10 cellular contexts compared by ENCODE assay signal in the genomic region with DNA sequence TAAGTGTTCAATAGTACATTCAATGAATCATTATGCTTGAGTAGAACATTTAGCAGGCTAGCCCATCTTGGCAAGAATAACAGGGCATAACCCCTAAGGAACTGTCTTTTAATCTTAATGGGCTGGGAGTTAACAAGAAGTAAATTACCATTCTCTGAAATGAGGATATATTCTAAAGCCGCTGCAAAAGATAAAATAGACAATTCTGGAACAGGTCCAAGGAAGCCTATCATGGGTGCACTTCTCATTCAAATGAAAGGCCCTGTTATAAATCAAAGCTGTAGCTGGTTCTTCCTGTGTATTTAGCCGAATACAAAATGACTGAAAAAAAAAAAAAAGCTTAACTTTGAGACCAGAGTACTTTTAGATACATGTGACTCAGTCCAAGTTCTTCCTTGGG.
"Had no signal": no experiment of that assay in that cellular context is flagged by ENCODE, and none has a peak within 500 bp of the region (broad histone marks: within the 10 kb centered on the region; RNA-seq: fewer than 3 reads in every experiment).

No MANE protein-coding gene starts in this region.

- DNase-seq: activated CD8-positive, alpha-beta memory T cell treated with anti-CD3 and anti-CD28 coated beads, Interleukin-2, amount 50 U/mL, for 48 hours; activated CD8-positive, alpha-beta T cell treated with anti-CD3 and anti-CD28 coated beads for 36 hours; activated naive CD4-positive, alpha-beta T cell; caudate nucleus; effector memory CD8-positive, alpha-beta T cell; hippocampal formation; stimulated activated CD4-positive, alpha-beta T cell treated with anti-CD3 and anti-CD28 coated beads, Interleukin-15, amount 100 ng/mL, for 24 hours; stimulated activated CD4-positive, alpha-beta T cell treated with anti-CD3 and anti-CD28 coated beads, Interleukin-4, amount 100 ng/mL, for 24 hours; testis; upper lobe of right lung had no signal
